In genomic region chr4:68953056-68953455, GRCh38 we compare ENCODE assay signal across 27 cellular contexts. TPM values are rescaled to one million over a fixed set of nuclear protein-coding genes. Genes with fewer than 3 reads are reported as not detected.
"Had no signal": no experiment of that assay in that cellular context is flagged by ENCODE, and none has a peak within 500 bp of the region (broad histone marks: within the 10 kb centered on the region; RNA-seq: fewer than 3 reads in every experiment).

No MANE protein-coding gene starts in this region.

- H3K9me3 Mint-ChIP-seq: activated naive CD4-positive, alpha-beta T cell treated with anti-CD3 and anti-CD28 coated beads, Interleukin-2, amount 50 U/mL, for 24 hours; activated T-cell treated with anti-CD3 and anti-CD28 coated beads, Interleukin-2, amount 50 U/mL, for 24 hours; activated T-helper 1 cell treated with anti-CD3 and anti-CD28 coated beads, Interleukin-12 subunit alpha, Interleukin-12 subunit beta, Interleukin-2, Interleukin-4 antibody, amounts not matched to agents 30 ng/mL and 10 ng/mL and 1 ng/mL, durations not matched to agents 14 hours and 24 hours and 36 hours; brain had no signal

- H3K4me3 Mint-ChIP-seq: activated CD8-positive, alpha-beta memory T cell treated with anti-CD3 and anti-CD28 coated beads, Interleukin-2, amount 10 ng/mL, durations not matched to agents 7 days and 5 days; activated naive CD4-positive, alpha-beta T cell treated with anti-CD3 and anti-CD28 coated beads, Interleukin-2, amount 50 U/mL, for 24 hours; activated T-cell treated with anti-CD3 and anti-CD28 coated beads, Interleukin-2, amount 50 U/mL, for 24 hours; activated T-helper 1 cell treated with anti-CD3 and anti-CD28 coated beads, Interleukin-12 subunit alpha, Interleukin-12 subunit beta, Interleukin-2, Interleukin-4 antibody, amounts not matched to agents 30 ng/mL and 10 ng/mL and 1 ng/mL, durations not matched to agents 14 hours and 24 hours and 36 hours; brain; T-helper 17 cell; WTC11 had no signal

- H3K27ac ChIP-seq: ascending aorta, cardiac muscle cell, PC-9 had no signal

- H3K36me3 ChIP-seq: ascending aorta, cardiac muscle cell had no signal

- H3K27me3 ChIP-seq: ascending aorta, cardiac muscle cell had no signal

- H3K9me3 ChIP-seq: ascending aorta had no signal

- H3K27me3 Mint-ChIP-seq: activated CD8-positive, alpha-beta memory T cell treated with anti-CD3 and anti-CD28 coated beads, Interleukin-2, amount 10 ng/mL, durations not matched to agents 7 days and 5 days; activated naive CD4-positive, alpha-beta T cell treated with anti-CD3 and anti-CD28 coated beads, Interleukin-2, amount 50 U/mL, for 24 hours; activated T-cell treated with anti-CD3 and anti-CD28 coated beads, Interleukin-2, amount 50 U/mL, for 24 hours; brain; T-helper 17 cell had no signal

- H3K4me1 Mint-ChIP-seq: activated CD8-positive, alpha-beta memory T cell treated with anti-CD3 and anti-CD28 coated beads, Interleukin-2, amount 10 ng/mL, durations not matched to agents 7 days and 5 days; activated naive CD4-positive, alpha-beta T cell treated with anti-CD3 and anti-CD28 coated beads, Interleukin-2, amount 50 U/mL, for 24 hours; brain; T-helper 17 cell had no signal

- H3K36me3 Mint-ChIP-seq: activated CD8-positive, alpha-beta memory T cell treated with anti-CD3 and anti-CD28 coated beads, Interleukin-2, amount 10 ng/mL, durations not matched to agents 7 days and 5 days; activated naive CD4-positive, alpha-beta T cell treated with anti-CD3 and anti-CD28 coated beads, Interleukin-2, amount 50 U/mL, for 24 hours; brain; WTC11 had no signal

- H3K4me3 ChIP-seq: ascending aorta, cardiac muscle cell, PC-9 had no signal

- H2AFZ ChIP-seq: PC-9 had no signal

- H3K27ac Mint-ChIP-seq: activated CD8-positive, alpha-beta memory T cell treated with anti-CD3 and anti-CD28 coated beads, Interleukin-2, amount 10 ng/mL, durations not matched to agents 7 days and 5 days; activated T-cell treated with anti-CD3 and anti-CD28 coated beads, Interleukin-2, amount 50 U/mL, for 24 hours; activated T-helper 1 cell treated with anti-CD3 and anti-CD28 coated beads, Interleukin-12 subunit alpha, Interleukin-12 subunit beta, Interleukin-2, Interleukin-4 antibody, amounts not matched to agents 30 ng/mL and 10 ng/mL and 1 ng/mL, durations not matched to agents 14 hours and 24 hours and 36 hours; brain; T-helper 17 cell; WTC11 had no signal

- H3K4me2 ChIP-seq: PC-9 had no signal

- ATAC-seq: activated CD8-positive, alpha-beta memory T cell treated with anti-CD3 and anti-CD28 coated beads, Interleukin-2, amount 10 ng/mL, durations not matched to agents 7 days and 5 days; T-helper 17 cell; WTC11 had no signal

- DNase-seq: activated CD4-positive, alpha-beta T cell treated with anti-CD3 and anti-CD28 coated beads for 48 hours; activated CD4-positive, alpha-beta T cell treated with anti-CD3 and anti-CD28 coated beads, Interleukin-2, amount 50 U/mL, for 48 hours; activated CD4-positive, CD25-positive, alpha-beta regulatory T cell treated with anti-CD3 and anti-CD28 coated beads, Interleukin-2, amount 50 U/mL, for 72 hours; activated CD8-positive, alpha-beta memory T cell treated with anti-CD3 and anti-CD28 coated beads, Interleukin-2, amount 10 ng/mL, durations not matched to agents 7 days and 5 days; activated effector memory CD4-positive, alpha-beta T cell treated with Interleukin-2 at 50 U/mL for 16 hours; activated naive CD4-positive, alpha-beta T cell; activated T-cell treated with anti-CD3 and anti-CD28 coated beads, Interleukin-2, amount 50 U/mL, for 24 hours; amniotic stem cell; Kasumi-1; KBM-7; NCI-H1048; NCI-H146; NCI-H187 treated with DMSO at 0.1 percent for 48 hours; NCI-H2081 treated with DMSO at 0.1 percent for 48 hours; NCI-H446; NCI-H524; PC-9; SIG-M5; T-helper 17 cell; T-helper 9 cell had no signal

- H3K4me1 ChIP-seq: ascending aorta had no signal

- FAIRE-seq: TTC549 had no signal

RNA-seq across cellular contexts. Expression of gene UGT2A3, which starts 1.5 kb away (rescaled TPM):
- total RNA-seq: activated CD8-positive, alpha-beta memory T cell treated with anti-CD3 and anti-CD28 coated beads, Interleukin-2, amount 10 ng/mL, durations not matched to agents 7 days and 5 days; activated T-helper 1 cell treated with anti-CD3 and anti-CD28 coated beads, Interleukin-12 subunit alpha, Interleukin-12 subunit beta, Interleukin-2, Interleukin-4 antibody, amounts not matched to agents 30 ng/mL and 10 ng/mL and 1 ng/mL, durations not matched to agents 14 hours and 24 hours and 36 hours; ascending aorta; cardiac muscle cell; PC-9; T-helper 17 cell had no signal
- polyA plus RNA-seq: cardiac muscle cell had no signal
